11 cellular contexts compared by ENCODE assay signal in the genomic region with DNA sequence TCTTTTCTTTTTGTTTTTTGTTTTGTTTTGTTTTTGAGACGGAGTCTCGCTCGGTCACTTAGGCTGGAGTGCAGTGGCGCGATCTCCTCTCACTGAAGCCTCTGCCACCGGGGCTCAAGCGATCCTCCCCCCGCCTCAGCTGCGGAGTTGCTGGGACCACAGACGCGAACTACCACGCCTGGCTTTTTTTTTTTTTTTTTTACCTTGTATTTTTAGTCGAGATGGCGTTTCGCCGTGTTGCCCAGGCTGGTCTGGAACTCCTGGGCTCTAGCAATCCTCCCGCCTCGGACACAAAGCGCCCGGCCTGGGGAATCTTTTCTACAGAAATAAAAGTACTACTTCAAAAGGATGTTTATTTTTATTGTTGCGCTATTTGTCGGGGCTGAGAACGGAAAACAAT. TPM values are rescaled to one million over a fixed set of nuclear protein-coding genes. Genes with fewer than 3 reads are reported as not detected.
A peak's percentile ranks its signal among the peaks of the same experiment; 100 is the strongest.
DNase-seq lines count a peak whose midpoint lies in the region; ATAC-seq and TF ChIP-seq lines count a peak whose summit lies in the region.
"Had no signal": no experiment of that assay in that cellular context is flagged by ENCODE, and none has a peak within 500 bp of the region (broad histone marks: within the 10 kb centered on the region; RNA-seq: fewer than 3 reads in every experiment).

No MANE protein-coding gene starts in this region.

- peak overlapping the region in 2 of 3 donors; percentile 67 to 69 for H3K4me3 ChIP-seq in right lobe of liver
- peak overlapping the region in 1 of 3 donors; percentile 71 for H3K4me3 ChIP-seq in thyroid gland (replicated peaks in 1 of 3)

- H3K27me3 ChIP-seq in right lobe of liver, result no peaks in the 10 kb centered on the region
- H3K27me3 ChIP-seq in thyroid gland, result no peaks in the 10 kb centered on the region
- H3K27me3 ChIP-seq: cardiac muscle cell had no signal

- peak overlapping the region in 1 of 2 donors; percentile 93 for H3K27ac Mint-ChIP-seq in activated naive CD4-positive, alpha-beta T cell treated with anti-CD3 and anti-CD28 coated beads, Interleukin-2, amount 50 U/mL, for 72 hours
- H3K27ac Mint-ChIP-seq in activated T-cell treated with anti-CD3 and anti-CD28 coated beads, Interleukin-2, amount 50 U/mL, for 24 hours, result peak overlapping the region; percentile 97

- TF ChIP-seq CTCF in right lobe of liver (IDR thresholded peaks at IDR 0.05), result no peak
- TF ChIP-seq CTCF in thyroid gland (IDR thresholded peaks at IDR 0.05), result no peak

- TF ChIP-seq POLR2A in right lobe of liver (IDR thresholded peaks at IDR 0.05), result no peak
- no peak for TF ChIP-seq POLR2A in thyroid gland (IDR thresholded peaks at IDR 0.05)

- peak overlapping the region; percentile 95 for H3K4me3 Mint-ChIP-seq in activated T-cell treated with anti-CD3 and anti-CD28 coated beads, Interleukin-2, amount 50 U/mL, for 24 hours

- 86% methylated on average over 23 of the region's 23 CpGs for WGBS in right lobe of liver (ENCODE audit: insufficient coverage, low coverage, low lambda C conversion rate, missing lambda C conversion rate)
- 74 to 77% methylated on average over 23 of the region's 23 CpGs for WGBS in thyroid gland, 2 donors

- H3K27ac ChIP-seq in right lobe of liver, result peak overlapping the region in 1 of 3 donors; percentile 66
- no peak overlapping the region for H3K27ac ChIP-seq in thyroid gland
- H3K27ac ChIP-seq: cardiac muscle cell had no signal

- H3K36me3 ChIP-seq in right lobe of liver, result peaks cover 0 to 19% (median 8%) of the 10 kb centered on the region in 4 donors
- H3K36me3 ChIP-seq in thyroid gland, result peaks cover 21 to 27% of the 10 kb centered on the region in 2 donors

- peak; percentile 3 for DNase-seq in activated naive CD4-positive, alpha-beta T cell treated with Interleukin-2 at 50 U/mL for 16 hours
- DNase-seq in activated naive CD4-positive, alpha-beta T cell treated with anti-CD3 and anti-CD28 coated beads, Interleukin-2, amount 50 U/mL, for 72 hours (ENCODE audit: low spot score in 2 of 2), result no peak
- no peak for DNase-seq in activated T-cell treated with anti-CD3 and anti-CD28 coated beads, Interleukin-2, amount 50 U/mL, for 24 hours
- peak in 1 of 3 donors; percentile 50 for DNase-seq in right lobe of liver
- peak; percentile 18 to 20 for DNase-seq in thyroid gland
- no peak for DNase-seq in midbrain (lab: John Stamatoyannopoulos, UW)
- DNase-seq: AML-193 had no signal

- H3K27me3 Mint-ChIP-seq in activated T-cell treated with anti-CD3 and anti-CD28 coated beads, Interleukin-2, amount 50 U/mL, for 24 hours, result no peaks in the 10 kb centered on the region

- no peaks in the 10 kb centered on the region for H3K9me3 Mint-ChIP-seq in activated naive CD4-positive, alpha-beta T cell treated with anti-CD3 and anti-CD28 coated beads, Interleukin-2, amount 50 U/mL, for 72 hours
- no peaks in the 10 kb centered on the region for H3K9me3 Mint-ChIP-seq in activated T-cell treated with anti-CD3 and anti-CD28 coated beads, Interleukin-2, amount 50 U/mL, for 24 hours

- H3K9me3 ChIP-seq in right lobe of liver (no peaks in the 10 kb centered on the region), thyroid gland (no peaks in the 10 kb centered on the region)

- ATAC-seq in activated naive CD4-positive, alpha-beta T cell treated with anti-CD3 and anti-CD28 coated beads, Interleukin-2, amount 50 U/mL, for 72 hours, result no peak
- ATAC-seq in right lobe of liver (no peak), HG03460 (IDR thresholded peaks at IDR 0.05; ENCODE audit: unreplicated experiment) (no peak), GM21825 (IDR thresholded peaks at IDR 0.05; ENCODE audit: unreplicated experiment) (no peak)

- H3K36me3 Mint-ChIP-seq in activated naive CD4-positive, alpha-beta T cell treated with anti-CD3 and anti-CD28 coated beads, Interleukin-2, amount 50 U/mL, for 72 hours, result peaks cover 21 to 30% of the 10 kb centered on the region in 2 donors
- peaks cover 38% of the 10 kb centered on the region for H3K36me3 Mint-ChIP-seq in activated T-cell treated with anti-CD3 and anti-CD28 coated beads, Interleukin-2, amount 50 U/mL, for 24 hours (ENCODE audit: low read depth)

- H3K4me1 ChIP-seq in right lobe of liver (peaks cover 0 to 14% (median 3%) of the 10 kb centered on the region in 4 donors), thyroid gland (peaks cover 6 to 16% of the 10 kb centered on the region in 2 donors)

- intact Hi-C loops in right lobe of liver (cut with DNase I) (loop anchor here in 1 of 2 donors (10.0 kb wide), 1 partner anchor 70 kb away; no protein-coding TSS in a partner anchor), thyroid gland (cut with DNase I) (no loop called here)

- H3K4me1 Mint-ChIP-seq in activated T-cell treated with anti-CD3 and anti-CD28 coated beads, Interleukin-2, amount 50 U/mL, for 24 hours (ENCODE audit: low read depth), result peaks cover 39% of the 10 kb centered on the region

RNA-seq across cellular contexts. Expression of gene SETDB1, which starts 1.1 kb away (rescaled TPM):
- 10 to 100 TPM; 57.4 to 73.6 TPM for total RNA-seq in activated naive CD4-positive, alpha-beta T cell treated with anti-CD3 and anti-CD28 coated beads, Interleukin-2, amount 50 U/mL, for 72 hours
- total RNA-seq in right lobe of liver (10 to 100 TPM; 10.4 to 17.8 (median 12.9) TPM), thyroid gland (10 to 100 TPM; 35.4 to 59.9 (median 44.8) TPM)

RNA-seq across cellular contexts. Expression of gene CTXND2, which starts 38.1 kb away (rescaled TPM):
- total RNA-seq in activated naive CD4-positive, alpha-beta T cell treated with anti-CD3 and anti-CD28 coated beads, Interleukin-2, amount 50 U/mL, for 72 hours, result not detected
- not detected for total RNA-seq in right lobe of liver
- total RNA-seq in thyroid gland, result not detected
- total RNA-seq: cardiac muscle cell, lung had no signal

RNA-seq across cellular contexts. Expression of gene ARNT, which starts 48.7 kb away (rescaled TPM):
- total RNA-seq in activated naive CD4-positive, alpha-beta T cell treated with anti-CD3 and anti-CD28 coated beads, Interleukin-2, amount 50 U/mL, for 72 hours, result 10 to 100 TPM; 37.0 to 61.1 TPM
- 10 to 100 TPM; 24.7 to 31.9 (median 27.8) TPM for total RNA-seq in right lobe of liver
- 10 to 100 TPM; 44.2 to 58.3 (median 51.4) TPM for total RNA-seq in thyroid gland

RNA-seq across cellular contexts. Expression of gene CERS2, which starts 49.6 kb away (rescaled TPM):
- 100 to 1,000 TPM; 110 to 134 TPM for total RNA-seq in activated naive CD4-positive, alpha-beta T cell treated with anti-CD3 and anti-CD28 coated beads, Interleukin-2, amount 50 U/mL, for 72 hours
- total RNA-seq in right lobe of liver (100 to 1,000 TPM; 298 to 572 (median 459) TPM), thyroid gland (100 to 1,000 TPM; 158 to 183 (median 171) TPM)

RNA-seq across cellular contexts. Expression of gene ANXA9, which starts 57.0 kb away (rescaled TPM):
- not detected for total RNA-seq in activated naive CD4-positive, alpha-beta T cell treated with anti-CD3 and anti-CD28 coated beads, Interleukin-2, amount 50 U/mL, for 72 hours
- total RNA-seq in right lobe of liver (10 to 100 TPM in 5 of 6 experiments, 1 to 10 TPM in 1; 9.9 to 18.5 (median 15.1) TPM), thyroid gland (10 to 100 TPM in 2 of 4 donors, 1 to 10 TPM in 2; 5.8 to 14.9 (median 10.0) TPM)

Comparison
In these comparisons a context has a peak if more than half of its experiments do, and no peak if none do; other contexts are left out.
1. DNase-seq: peak in activated naive CD4-positive, alpha-beta T cell treated with Interleukin-2 at 50 U/mL for 16 hours (single experiment) and thyroid gland (2 of 2); none in activated naive CD4-positive, alpha-beta T cell treated with anti-CD3 and anti-CD28 coated beads, Interleukin-2, amount 50 U/mL, for 72 hours (0 of 2), activated T-cell treated with anti-CD3 and anti-CD28 coated beads, Interleukin-2, amount 50 U/mL, for 24 hours (single experiment) and midbrain (single experiment).